1 cellular context compared by ENCODE assay signal in genomic region chr2:49444005-49444404, GRCh38.
TF ChIP-seq lines count a peak whose summit lies in the region.

No MANE protein-coding gene starts in this region.

TF ChIP-seq in GM23338, 12 proteins besides CTCF, POLR2A, EP300 and RAD21 (continued from another document):
- TF ChIP-seq EZH2 (IDR thresholded peaks at IDR 0.05; ENCODE audit: low read depth, unreplicated experiment) (no peak), POLR2AphosphoS5 (IDR thresholded peaks at IDR 0.05; ENCODE audit: low read depth) (no peak), JUNB (IDR thresholded peaks at IDR 0.05; ENCODE audit: unreplicated experiment) (no peak), ZNF114 (CRISPR knock-in tag; IDR thresholded peaks at IDR 0.05) (no peak), NANOG (IDR thresholded peaks at IDR 0.05; ENCODE audit: borderline replicate concordance) (no peak), STAT1 (IDR thresholded peaks at IDR 0.05; ENCODE audit: unreplicated experiment) (no peak)
